Comparison of ENCODE assay signal across 36 cellular contexts in the genomic region with DNA sequence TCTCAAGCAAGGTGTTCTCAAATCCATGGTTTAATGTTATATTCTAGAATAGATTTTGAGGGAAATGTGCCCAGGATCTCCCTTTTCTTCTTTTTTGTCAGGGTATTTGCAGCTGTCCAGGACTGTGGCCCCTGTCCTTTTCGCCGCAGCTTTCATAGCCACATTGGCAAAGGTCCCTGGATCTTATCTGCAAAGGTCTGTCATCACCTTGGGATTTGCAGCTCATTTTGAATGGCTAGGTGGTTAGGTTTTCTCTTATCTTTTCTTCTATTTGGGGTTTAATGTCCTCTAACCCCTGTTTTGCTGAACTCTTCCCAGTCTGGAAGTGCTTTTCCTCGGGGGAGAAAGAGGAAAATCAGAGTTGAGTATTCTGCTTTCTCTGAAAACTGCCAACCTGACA. TPM values are rescaled to one million over a fixed set of nuclear protein-coding genes. Genes with fewer than 3 reads are reported as not detected.
"Had no signal": no experiment of that assay in that cellular context is flagged by ENCODE, and none has a peak within 500 bp of the region (broad histone marks: within the 10 kb centered on the region; RNA-seq: fewer than 3 reads in every experiment).

No MANE protein-coding gene starts in this region.

- ATAC-seq: activated CD4-positive, CD25-positive, alpha-beta regulatory T cell treated with anti-CD3 and anti-CD28 coated beads, Interleukin-2, amount 50 U/mL, for 24 hours; activated CD8-positive, alpha-beta T cell treated with anti-CD3 and anti-CD28 coated beads for 36 hours; activated T-cell treated with anti-CD3 and anti-CD28 coated beads, Interleukin-2, amount 50 U/mL, for 4 hours; activated T-helper 17 cell treated with anti-CD3 and anti-CD28 coated beads, Interleukin-2, amount 50 U/mL, for 72 hours; gastroesophageal sphincter; T-helper 17 cell had no signal

- H3K4me3 ChIP-seq: colonic mucosa, esophagus squamous epithelium, gastroesophageal sphincter had no signal

- H3K27ac ChIP-seq: colonic mucosa, epithelial cell of prostate, esophagus squamous epithelium, gastroesophageal sphincter, WERI-Rb-1 had no signal

- H3K36me3 ChIP-seq: brain microvascular endothelial cell, colonic mucosa had no signal

- H3K27me3 ChIP-seq: brain microvascular endothelial cell, colonic mucosa, esophagus squamous epithelium, gastroesophageal sphincter had no signal

- H3K27ac Mint-ChIP-seq: activated B cell treated with CpG ODN at 0.5 μM for 24 hours; activated CD8-positive, alpha-beta T cell treated with anti-CD3 and anti-CD28 coated beads for 36 hours; activated naive CD8-positive, alpha-beta T cell; activated T-helper 17 cell treated with anti-CD3 and anti-CD28 coated beads, Interleukin-2, amount 50 U/mL, for 72 hours; T-helper 2 cell treated with Interferon-gamma antibody and Interleukin-4, amounts not matched to agents 5 μg/mL and 100 μg/mL, for 36 hours had no signal

- H3K4me1 Mint-ChIP-seq: T-helper 17 cell had no signal

- H3K9me3 Mint-ChIP-seq: activated B cell treated with CpG ODN at 0.5 μM for 24 hours; activated CD8-positive, alpha-beta T cell treated with anti-CD3 and anti-CD28 coated beads for 36 hours; activated T-cell treated with anti-CD3 and anti-CD28 coated beads, Interleukin-2, amount 50 U/mL, for 4 hours; activated T-helper 17 cell treated with anti-CD3 and anti-CD28 coated beads, Interleukin-2, amount 50 U/mL, for 72 hours; T-helper 2 cell treated with Interferon-gamma antibody and Interleukin-4, amounts not matched to agents 5 μg/mL and 100 μg/mL, for 36 hours had no signal

- DNase-seq: activated B cell treated with CpG ODN at 0.5 μM for 24 hours; activated CD4-positive, alpha-beta T cell treated with anti-CD3 and anti-CD28 coated beads for 48 hours; activated CD4-positive, alpha-beta T cell treated with anti-CD3 and anti-CD28 coated beads, Interleukin-2, amount 50 U/mL, for 1 hour; activated CD4-positive, alpha-beta T cell treated with anti-CD3 and anti-CD28 coated beads, Interleukin-2, amount 50 U/mL, for 48 hours; activated CD8-positive, alpha-beta memory T cell treated with anti-CD3 and anti-CD28 coated beads for 24 hours; activated CD8-positive, alpha-beta T cell treated with anti-CD3 and anti-CD28 coated beads for 36 hours; activated effector memory CD4-positive, alpha-beta T cell treated with Interleukin-2 at 50 U/mL for 16 hours; activated gamma-delta T cell treated with Interleukin-2 at 50 U/mL for 16 hours; activated naive CD4-positive, alpha-beta T cell treated with anti-CD3 and anti-CD28 coated beads, Interleukin-2, amount 50 U/mL, for 16 hours; activated naive CD4-positive, alpha-beta T cell treated with Interleukin-2 at 50 U/mL for 16 hours; activated T-cell treated with anti-CD3 and anti-CD28 coated beads, Interleukin-2, amount 50 U/mL, for 4 hours; amniotic stem cell; anterior cingulate cortex; brain microvascular endothelial cell; central memory CD4-positive, alpha-beta T cell; cerebellar nuclear complex; colonic mucosa; effector CD8-positive, alpha-beta T cell; esophagus squamous epithelium; foreskin melanocyte; T-helper 1 cell; T-helper 17 cell; T1000; WERI-Rb-1 had no signal

- H3K4me3 Mint-ChIP-seq: activated B cell treated with CpG ODN at 0.5 μM for 24 hours; activated CD8-positive, alpha-beta T cell treated with anti-CD3 and anti-CD28 coated beads for 36 hours; activated naive CD8-positive, alpha-beta T cell; activated T-cell treated with anti-CD3 and anti-CD28 coated beads, Interleukin-2, amount 50 U/mL, for 4 hours; activated T-helper 17 cell treated with anti-CD3 and anti-CD28 coated beads, Interleukin-2, amount 50 U/mL, for 72 hours; T-helper 17 cell; T-helper 2 cell treated with Interferon-gamma antibody and Interleukin-4, amounts not matched to agents 5 μg/mL and 100 μg/mL, for 36 hours had no signal

- H3K9me3 ChIP-seq: colonic mucosa, esophagus squamous epithelium, gastroesophageal sphincter had no signal

- H3K27me3 Mint-ChIP-seq: activated CD8-positive, alpha-beta T cell treated with anti-CD3 and anti-CD28 coated beads for 36 hours; activated naive CD8-positive, alpha-beta T cell; activated T-helper 17 cell treated with anti-CD3 and anti-CD28 coated beads, Interleukin-2, amount 50 U/mL, for 72 hours; T-helper 17 cell had no signal

- H3K4me1 ChIP-seq: colonic mucosa, esophagus squamous epithelium, gastroesophageal sphincter had no signal

RNA-seq across cellular contexts. Expression of a gene that starts 11.7 kb away (rescaled TPM):
- total RNA-seq: activated B cell treated with CpG ODN at 0.5 μM for 24 hours, dermis microvascular lymphatic vessel endothelial cell had no signal
- polyA plus RNA-seq: fibroblast of lung had no signal

RNA-seq across cellular contexts. Expression of a gene that starts 19.4 kb away (rescaled TPM):
- total RNA-seq: activated CD8-positive, alpha-beta T cell treated with anti-CD3 and anti-CD28 coated beads for 36 hours; activated T-helper 17 cell treated with anti-CD3 and anti-CD28 coated beads, Interleukin-2, amount 50 U/mL, for 72 hours; bronchial epithelial cell; colonic mucosa; dermis microvascular lymphatic vessel endothelial cell; endothelial cell of umbilical vein; esophagus squamous epithelium; fibroblast of lung; fibroblast of villous mesenchyme; glomerular endothelial cell had no signal
- polyA plus RNA-seq: endothelial cell of umbilical vein, fibroblast of lung had no signal
